Comparison of ENCODE assay signal across 2 cellular contexts in genomic region chr11:20387262-20388095, GRCh38.
A peak's percentile ranks its signal among the peaks of the same experiment; 100 is the strongest.
TF ChIP-seq lines count a peak whose summit lies in the region.

Gene PRMT3, plus strand, starts transcription at chr11:20387716. Its CDS starts 31 bp downstream, at chr11:20387747.

TF ChIP-seq in A549, 52 proteins besides CTCF, POLR2A, EP300 and RAD21 (continued from another document):
- TF ChIP-seq, protein P1, sequence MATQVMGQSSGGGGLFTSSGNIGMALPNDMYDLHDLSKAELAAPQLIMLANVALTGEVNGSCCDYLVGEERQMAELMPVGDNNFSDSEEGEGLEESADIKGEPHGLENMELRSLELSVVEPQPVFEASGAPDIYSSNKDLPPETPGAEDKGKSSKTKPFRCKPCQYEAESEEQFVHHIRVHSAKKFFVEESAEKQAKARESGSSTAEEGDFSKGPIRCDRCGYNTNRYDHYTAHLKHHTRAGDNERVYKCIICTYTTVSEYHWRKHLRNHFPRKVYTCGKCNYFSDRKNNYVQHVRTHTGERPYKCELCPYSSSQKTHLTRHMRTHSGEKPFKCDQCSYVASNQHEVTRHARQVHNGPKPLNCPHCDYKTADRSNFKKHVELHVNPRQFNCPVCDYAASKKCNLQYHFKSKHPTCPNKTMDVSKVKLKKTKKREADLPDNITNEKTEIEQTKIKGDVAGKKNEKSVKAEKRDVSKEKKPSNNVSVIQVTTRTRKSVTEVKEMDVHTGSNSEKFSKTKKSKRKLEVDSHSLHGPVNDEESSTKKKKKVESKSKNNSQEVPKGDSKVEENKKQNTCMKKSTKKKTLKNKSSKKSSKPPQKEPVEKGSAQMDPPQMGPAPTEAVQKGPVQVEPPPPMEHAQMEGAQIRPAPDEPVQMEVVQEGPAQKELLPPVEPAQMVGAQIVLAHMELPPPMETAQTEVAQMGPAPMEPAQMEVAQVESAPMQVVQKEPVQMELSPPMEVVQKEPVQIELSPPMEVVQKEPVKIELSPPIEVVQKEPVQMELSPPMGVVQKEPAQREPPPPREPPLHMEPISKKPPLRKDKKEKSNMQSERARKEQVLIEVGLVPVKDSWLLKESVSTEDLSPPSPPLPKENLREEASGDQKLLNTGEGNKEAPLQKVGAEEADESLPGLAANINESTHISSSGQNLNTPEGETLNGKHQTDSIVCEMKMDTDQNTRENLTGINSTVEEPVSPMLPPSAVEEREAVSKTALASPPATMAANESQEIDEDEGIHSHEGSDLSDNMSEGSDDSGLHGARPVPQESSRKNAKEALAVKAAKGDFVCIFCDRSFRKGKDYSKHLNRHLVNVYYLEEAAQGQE (IDR thresholded peaks at IDR 0.05) = no peak; the same call in 1 of the 2 replicates

TF ChIP-seq in K562, 482 proteins besides CTCF, POLR2A, EP300 and RAD21 (continued from another document and continues in another):
- TF ChIP-seq, protein P2, sequence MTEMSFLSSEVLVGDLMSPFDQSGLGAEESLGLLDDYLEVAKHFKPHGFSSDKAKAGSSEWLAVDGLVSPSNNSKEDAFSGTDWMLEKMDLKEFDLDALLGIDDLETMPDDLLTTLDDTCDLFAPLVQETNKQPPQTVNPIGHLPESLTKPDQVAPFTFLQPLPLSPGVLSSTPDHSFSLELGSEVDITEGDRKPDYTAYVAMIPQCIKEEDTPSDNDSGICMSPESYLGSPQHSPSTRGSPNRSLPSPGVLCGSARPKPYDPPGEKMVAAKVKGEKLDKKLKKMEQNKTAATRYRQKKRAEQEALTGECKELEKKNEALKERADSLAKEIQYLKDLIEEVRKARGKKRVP (CRISPR knock-in tag; IDR thresholded peaks at IDR 0.05) = no peak
- TF ChIP-seq ZSCAN29 (IDR thresholded peaks at IDR 0.05) (no peak), TARDBP (IDR thresholded peaks at IDR 0.05) (peak; percentile 62; the same call in 1 of the 2 replicates), CUX1 (CRISPR knock-in tag; IDR thresholded peaks at IDR 0.05) (peak; percentile 40; the same call in 1 of the 2 replicates), TEAD2 (tag; IDR thresholded peaks at IDR 0.05) (no peak), ZNF239 (CRISPR knock-in tag; IDR thresholded peaks at IDR 0.05) (0 out of 2 replicates have a peak, but pooled peaks have one; percentile 15), MIER1 (IDR thresholded peaks at IDR 0.05; ENCODE audit: low read depth) (no peak), ETV5 (CRISPR knock-in tag; IDR thresholded peaks at IDR 0.05; ENCODE audit: low read depth) (peak; percentile 99), NBN (IDR thresholded peaks at IDR 0.05; ENCODE audit: low read depth) (peak; percentile 96), FOSL1 (tag; conservative IDR thresholded peaks at IDR 0.05) (peak; percentile 39), SMC3 (conservative IDR thresholded peaks at IDR 0.05; ENCODE audit: insufficient read depth, low read depth, low read length) (peak; percentile 62), XRCC5 (IDR thresholded peaks at IDR 0.05; ENCODE audit: low read depth, low read length) (peak; percentile 91; the same call in 1 of the 2 replicates), ZNF224 (CRISPR knock-in tag; IDR thresholded peaks at IDR 0.05) (peak; percentile 78; the same call in 1 of the 2 replicates), SAP30 (IDR thresholded peaks at IDR 0.05; ENCODE audit: borderline replicate concordance, insufficient read depth, low read depth, low read length, poor library complexity, severe bottlenecking) (peak; percentile 78), GTF2A2 (tag; IDR thresholded peaks at IDR 0.05) (no peak), NR4A1 (CRISPR knock-in tag; IDR thresholded peaks at IDR 0.05) (peak; percentile 73; the same call in 1 of the 2 replicates), NR4A1 (tag; IDR thresholded peaks at IDR 0.05) (no peak), FOXJ2 (tag; IDR thresholded peaks at IDR 0.05) (peak; percentile 65), ZNF507 (tag; conservative IDR thresholded peaks at IDR 0.05) (no peak), SAFB2 (IDR thresholded peaks at IDR 0.05; ENCODE audit: borderline replicate concordance, low read depth, low read length, severe bottlenecking) (no peak), CHD1 (IDR thresholded peaks at IDR 0.05; ENCODE audit: low read length) (no peak), ZEB2 (IDR thresholded peaks at IDR 0.05) (no peak), RNF219 (CRISPR knock-in tag; IDR thresholded peaks at IDR 0.05) (no peak), NEUROD1 (IDR thresholded peaks at IDR 0.05; ENCODE audit: borderline replicate concordance, low read depth, low read length, partially characterized antibody) (no peak), ZNF764 (CRISPR knock-in tag; IDR thresholded peaks at IDR 0.05; ENCODE audit: low read depth) (0 out of 2 replicates have a peak, but pooled peaks have one; percentile 52), NCOA4 (IDR thresholded peaks at IDR 0.05; ENCODE audit: partially characterized antibody) (no peak), KLF6 (CRISPR knock-in tag; IDR thresholded peaks at IDR 0.05; ENCODE audit: borderline replicate concordance) (peak; percentile 21; the same call in 1 of the 2 replicates), ZKSCAN8 (CRISPR knock-in tag; IDR thresholded peaks at IDR 0.05) (no peak), DMBX1 (CRISPR knock-in tag; IDR thresholded peaks at IDR 0.05; ENCODE audit: borderline replicate concordance) (peak; percentile 41; the same call in 1 of the 2 replicates), BRD9 (IDR thresholded peaks at IDR 0.05; ENCODE audit: low read depth, partially characterized antibody) (peak; percentile 88), KDM2B (CRISPR knock-in tag; IDR thresholded peaks at IDR 0.05) (0 out of 2 replicates have a peak, but pooled peaks have one; percentile 16)
- TF ChIP-seq, protein P3, sequence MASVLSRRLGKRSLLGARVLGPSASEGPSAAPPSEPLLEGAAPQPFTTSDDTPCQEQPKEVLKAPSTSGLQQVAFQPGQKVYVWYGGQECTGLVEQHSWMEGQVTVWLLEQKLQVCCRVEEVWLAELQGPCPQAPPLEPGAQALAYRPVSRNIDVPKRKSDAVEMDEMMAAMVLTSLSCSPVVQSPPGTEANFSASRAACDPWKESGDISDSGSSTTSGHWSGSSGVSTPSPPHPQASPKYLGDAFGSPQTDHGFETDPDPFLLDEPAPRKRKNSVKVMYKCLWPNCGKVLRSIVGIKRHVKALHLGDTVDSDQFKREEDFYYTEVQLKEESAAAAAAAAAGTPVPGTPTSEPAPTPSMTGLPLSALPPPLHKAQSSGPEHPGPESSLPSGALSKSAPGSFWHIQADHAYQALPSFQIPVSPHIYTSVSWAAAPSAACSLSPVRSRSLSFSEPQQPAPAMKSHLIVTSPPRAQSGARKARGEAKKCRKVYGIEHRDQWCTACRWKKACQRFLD (CRISPR knock-in tag; IDR thresholded peaks at IDR 0.05) = peak; percentile 80
- TF ChIP-seq, protein P4, sequence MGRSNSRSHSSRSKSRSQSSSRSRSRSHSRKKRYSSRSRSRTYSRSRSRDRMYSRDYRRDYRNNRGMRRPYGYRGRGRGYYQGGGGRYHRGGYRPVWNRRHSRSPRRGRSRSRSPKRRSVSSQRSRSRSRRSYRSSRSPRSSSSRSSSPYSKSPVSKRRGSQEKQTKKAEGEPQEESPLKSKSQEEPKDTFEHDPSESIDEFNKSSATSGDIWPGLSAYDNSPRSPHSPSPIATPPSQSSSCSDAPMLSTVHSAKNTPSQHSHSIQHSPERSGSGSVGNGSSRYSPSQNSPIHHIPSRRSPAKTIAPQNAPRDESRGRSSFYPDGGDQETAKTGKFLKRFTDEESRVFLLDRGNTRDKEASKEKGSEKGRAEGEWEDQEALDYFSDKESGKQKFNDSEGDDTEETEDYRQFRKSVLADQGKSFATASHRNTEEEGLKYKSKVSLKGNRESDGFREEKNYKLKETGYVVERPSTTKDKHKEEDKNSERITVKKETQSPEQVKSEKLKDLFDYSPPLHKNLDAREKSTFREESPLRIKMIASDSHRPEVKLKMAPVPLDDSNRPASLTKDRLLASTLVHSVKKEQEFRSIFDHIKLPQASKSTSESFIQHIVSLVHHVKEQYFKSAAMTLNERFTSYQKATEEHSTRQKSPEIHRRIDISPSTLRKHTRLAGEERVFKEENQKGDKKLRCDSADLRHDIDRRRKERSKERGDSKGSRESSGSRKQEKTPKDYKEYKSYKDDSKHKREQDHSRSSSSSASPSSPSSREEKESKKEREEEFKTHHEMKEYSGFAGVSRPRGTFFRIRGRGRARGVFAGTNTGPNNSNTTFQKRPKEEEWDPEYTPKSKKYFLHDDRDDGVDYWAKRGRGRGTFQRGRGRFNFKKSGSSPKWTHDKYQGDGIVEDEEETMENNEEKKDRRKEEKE (IDR thresholded peaks at IDR 0.05; ENCODE audit: borderline replicate concordance in 1 of 2, control insufficient read depth in 1 of 2, low read depth in 2 of 2, low read length in 1 of 2) = no peak
- TF ChIP-seq, protein P5, sequence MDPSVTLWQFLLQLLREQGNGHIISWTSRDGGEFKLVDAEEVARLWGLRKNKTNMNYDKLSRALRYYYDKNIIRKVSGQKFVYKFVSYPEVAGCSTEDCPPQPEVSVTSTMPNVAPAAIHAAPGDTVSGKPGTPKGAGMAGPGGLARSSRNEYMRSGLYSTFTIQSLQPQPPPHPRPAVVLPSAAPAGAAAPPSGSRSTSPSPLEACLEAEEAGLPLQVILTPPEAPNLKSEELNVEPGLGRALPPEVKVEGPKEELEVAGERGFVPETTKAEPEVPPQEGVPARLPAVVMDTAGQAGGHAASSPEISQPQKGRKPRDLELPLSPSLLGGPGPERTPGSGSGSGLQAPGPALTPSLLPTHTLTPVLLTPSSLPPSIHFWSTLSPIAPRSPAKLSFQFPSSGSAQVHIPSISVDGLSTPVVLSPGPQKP (CRISPR knock-in tag; IDR thresholded peaks at IDR 0.05) = no peak
